14 cellular contexts compared by ENCODE assay signal in genomic region chr7:115678049-115678982, GRCh38.
A peak's percentile ranks its signal among the peaks of the same experiment; 100 is the strongest.
DNase-seq lines count a peak whose midpoint lies in the region; ATAC-seq and TF ChIP-seq lines count a peak whose summit lies in the region.
"Had no signal": no experiment of that assay in that cellular context is flagged by ENCODE, and none has a peak within 500 bp of the region (broad histone marks: within the 10 kb centered on the region; RNA-seq: fewer than 3 reads in every experiment).

No MANE protein-coding gene starts in this region.

- no peaks in the 10 kb centered on the region for H3K9me2 ChIP-seq in MM.1S (replicated peaks; ENCODE audit: insufficient read depth, low read length)

- no peak for DNase-seq in Right ventricle myocardium inferior (ENCODE audit: missing footprints)
- no peak for DNase-seq in heart left ventricle
- DNase-seq in RPMI7951 (ENCODE audit: low read depth): peak; percentile 0
- DNase-seq in iris pigment epithelial cell (ENCODE audit: low read depth): peak; percentile 55
- no peak for DNase-seq in upper lobe of right lung
- no peak for DNase-seq in MM.1S
- DNase-seq in NCI-H1105 treated with DMSO at 0.1 percent for 48 hours (lab: John Stamatoyannopoulos, UW): no peak
- DNase-seq: activated CD4-positive, CD25-positive, alpha-beta regulatory T cell treated with anti-CD3 and anti-CD28 coated beads, Interleukin-2, amount 50 U/mL, for 72 hours; activated naive CD4-positive, alpha-beta T cell treated with anti-CD3 and anti-CD28 coated beads for 36 hours; BE2C; effector CD8-positive, alpha-beta T cell had no signal

- ATAC-seq in Right ventricle myocardium inferior (peak; percentile 42), heart left ventricle (no peak), upper lobe of right lung (peak; percentile 34), GM18511 (IDR thresholded peaks at IDR 0.05; ENCODE audit: unreplicated experiment) (no peak)

- no peak overlapping the region for H2AFZ ChIP-seq in MM.1S (ENCODE audit: low read length)

- TF ChIP-seq CTCF in heart left ventricle (IDR thresholded peaks at IDR 0.05) (no peak), upper lobe of right lung (IDR thresholded peaks at IDR 0.05) (no peak), MM.1S (IDR thresholded peaks at IDR 0.05; ENCODE audit: low read length) (no peak)

- no peak overlapping the region for H3K4me2 ChIP-seq in MM.1S (ENCODE audit: low read depth, low read length)

- no peak overlapping the region for H3K9ac ChIP-seq in MM.1S (ENCODE audit: low read length)

- H3K4me3 ChIP-seq in heart left ventricle (no peak overlapping the region), upper lobe of right lung (no peak overlapping the region), MM.1S (ENCODE audit: low read length) (no peak overlapping the region)
- H3K4me3 ChIP-seq: vagina had no signal

- no peak for TF ChIP-seq POLR2A in heart left ventricle (IDR thresholded peaks at IDR 0.05)

- intact Hi-C loops in Right ventricle myocardium inferior (cut with DNase I) (no loop called here), heart left ventricle (cut with DNase I) (loop anchor here in 2 of 10 donors (5.0 to 10.0 kb wide), 2 partner anchors 811 to 814 kb away; no protein-coding TSS in a partner anchor), upper lobe of right lung (cut with DNase I) (no loop called here)

- H3K9me3 ChIP-seq in heart left ventricle: no peaks in the 10 kb centered on the region
- H3K9me3 ChIP-seq in upper lobe of right lung: no peaks in the 10 kb centered on the region
- no peaks in the 10 kb centered on the region for H3K9me3 ChIP-seq in MM.1S (replicated peaks; ENCODE audit: insufficient read depth, low read length)
- H3K9me3 ChIP-seq: BE2C, neutrophil, vagina had no signal

- 65 to 71% (median 66%) methylated on average over 12 of the region's 12 CpGs for WGBS in heart left ventricle, 4 donors

- H3K27me3 ChIP-seq in heart left ventricle (no peaks in the 10 kb centered on the region), upper lobe of right lung (no peaks in the 10 kb centered on the region), MM.1S (replicated peaks; ENCODE audit: insufficient read depth, low read length) (no peaks in the 10 kb centered on the region)
- H3K27me3 ChIP-seq: BE2C, neutrophil, vagina had no signal

- no peaks in the 10 kb centered on the region for H3F3A ChIP-seq in MM.1S (ENCODE audit: insufficient read depth, low read length)

- H3K4me1 ChIP-seq in heart left ventricle (no peaks in the 10 kb centered on the region), upper lobe of right lung (peaks cover 4% of the 10 kb centered on the region), MM.1S (ENCODE audit: low read length) (no peaks in the 10 kb centered on the region)
- H3K4me1 ChIP-seq: BE2C, vagina had no signal

- H3K79me2 ChIP-seq in MM.1S (ENCODE audit: low read length): no peaks in the 10 kb centered on the region

- no peaks in the 10 kb centered on the region for H4K20me1 ChIP-seq in MM.1S (ENCODE audit: insufficient read depth, low read length)

- no peaks in the 10 kb centered on the region for H3K36me3 ChIP-seq in heart left ventricle
- H3K36me3 ChIP-seq in upper lobe of right lung: no peaks in the 10 kb centered on the region
- H3K36me3 ChIP-seq in MM.1S (replicated peaks; ENCODE audit: insufficient read depth, low read length): no peaks in the 10 kb centered on the region
- H3K36me3 ChIP-seq: BE2C, neutrophil, vagina had no signal

- H3K27ac ChIP-seq in heart left ventricle (no peak overlapping the region), upper lobe of right lung (no peak overlapping the region), MM.1S (ENCODE audit: low read length) (no peak overlapping the region)
- H3K27ac ChIP-seq: neutrophil, vagina had no signal

Comparison
In these comparisons a context has a peak if more than half of its experiments do, and no peak if none do; other contexts are left out.
1. ATAC-seq: peak in Right ventricle myocardium inferior (single experiment) and upper lobe of right lung (single experiment); none in heart left ventricle (0 of 4) and GM18511 (single experiment).
2. DNase-seq: peak in RPMI7951 (single experiment) and iris pigment epithelial cell (single experiment); none in Right ventricle myocardium inferior (single experiment), heart left ventricle (0 of 5), upper lobe of right lung (single experiment), MM.1S (single experiment) and NCI-H1105 treated with DMSO at 0.1 percent for 48 hours (single experiment).